Comparison of ENCODE assay signal across 21 cellular contexts in the genomic region with DNA sequence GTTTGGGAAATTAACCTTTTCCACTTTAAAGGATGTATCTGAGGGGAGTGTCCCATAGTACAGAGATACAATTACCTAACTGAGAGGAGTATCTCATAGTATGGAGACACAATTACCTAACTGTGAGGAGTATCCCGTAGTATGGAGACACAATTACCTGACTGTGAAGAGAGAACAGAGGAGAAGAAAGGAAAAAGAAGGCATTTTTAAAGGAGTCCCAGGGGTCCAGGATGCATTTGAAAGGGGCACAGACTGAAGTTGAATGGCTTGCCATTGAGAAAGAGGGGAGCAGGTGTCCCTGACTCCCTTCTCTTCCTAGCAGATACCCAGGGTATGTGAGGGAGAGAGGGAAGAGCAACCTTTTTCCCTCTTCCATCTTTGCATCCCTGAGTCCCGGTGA. TPM values are rescaled to one million over a fixed set of nuclear protein-coding genes. Genes with fewer than 3 reads are reported as not detected.
"Had no signal": no experiment of that assay in that cellular context is flagged by ENCODE, and none has a peak within 500 bp of the region (broad histone marks: within the 10 kb centered on the region; RNA-seq: fewer than 3 reads in every experiment).

No MANE protein-coding gene starts in this region.

- ATAC-seq: T-cell had no signal

- H3K9me3 ChIP-seq: MG63, SK-N-SH had no signal

- H3K36me3 ChIP-seq: MG63 had no signal

- DNase-seq: Karpas-422, KG1, MG63, NCI-H1092 treated with DMSO at 0.1 percent for 48 hours, NCI-H1436, NCI-H187, NCI-H2029, NCI-H2081 treated with DMSO at 0.1 percent for 48 hours, NCI-H2227 treated with DMSO at 0.1 percent for 48 hours, NCI-H446, NCI-H510A, NCI-H524 treated with DMSO at 0.1 percent for 48 hours, NCI-H69, NCI-H774, SHP77, SK-N-SH, SW 1271, T-cell had no signal

- H3K27me3 ChIP-seq: MG63 had no signal

- H3K27ac ChIP-seq: RWPE1 had no signal

- H3K9ac ChIP-seq: SK-N-SH had no signal

- H3K27ac Mint-ChIP-seq: T-cell had no signal

- H3K9me2 ChIP-seq: SK-N-SH had no signal

- H3K4me3 Mint-ChIP-seq: T-cell had no signal

- H3K4me3 ChIP-seq: MG63 had no signal

RNA-seq across cellular contexts. Expression of a gene that starts 17.9 kb away (rescaled TPM):
- total RNA-seq: HT-29, SK-MEL-5, T-cell had no signal
- polyA plus RNA-seq: SK-N-SH had no signal

RNA-seq across cellular contexts. Expression of a gene that starts 30.1 kb away (rescaled TPM):
- total RNA-seq: HT-29 had no signal
- polyA plus RNA-seq: SK-N-SH had no signal

RNA-seq across cellular contexts. Expression of a gene that starts 33.0 kb away (rescaled TPM):
- total RNA-seq: HT-29, SK-MEL-5, T-cell had no signal
- polyA plus RNA-seq: SK-N-SH had no signal
